ENCODE assay signal across 1 cellular context in the genomic region with DNA sequence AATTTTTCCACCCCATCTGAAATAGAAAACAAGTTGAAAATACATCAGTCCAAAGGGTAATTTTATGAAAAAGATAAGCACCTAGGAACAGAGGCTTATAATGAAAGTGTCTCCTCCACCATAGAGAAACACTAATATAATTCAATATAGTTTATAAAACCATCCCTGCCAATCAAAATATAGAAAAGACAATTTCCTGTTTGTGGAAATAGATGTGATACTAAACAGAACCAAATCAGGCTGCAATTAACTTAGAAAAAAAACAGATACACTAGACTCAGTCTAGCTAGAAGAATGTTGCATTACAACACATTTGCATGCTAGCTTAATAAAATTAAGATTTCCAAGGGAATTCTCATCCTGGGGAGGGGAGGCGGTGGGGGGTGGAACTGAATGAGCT.
TF ChIP-seq lines count a peak whose summit lies in the region.

No MANE protein-coding gene starts in this region.

TF ChIP-seq in GM23338, 12 proteins besides CTCF, POLR2A, EP300 and RAD21 (continued from another document):
- TF ChIP-seq, protein P1, sequence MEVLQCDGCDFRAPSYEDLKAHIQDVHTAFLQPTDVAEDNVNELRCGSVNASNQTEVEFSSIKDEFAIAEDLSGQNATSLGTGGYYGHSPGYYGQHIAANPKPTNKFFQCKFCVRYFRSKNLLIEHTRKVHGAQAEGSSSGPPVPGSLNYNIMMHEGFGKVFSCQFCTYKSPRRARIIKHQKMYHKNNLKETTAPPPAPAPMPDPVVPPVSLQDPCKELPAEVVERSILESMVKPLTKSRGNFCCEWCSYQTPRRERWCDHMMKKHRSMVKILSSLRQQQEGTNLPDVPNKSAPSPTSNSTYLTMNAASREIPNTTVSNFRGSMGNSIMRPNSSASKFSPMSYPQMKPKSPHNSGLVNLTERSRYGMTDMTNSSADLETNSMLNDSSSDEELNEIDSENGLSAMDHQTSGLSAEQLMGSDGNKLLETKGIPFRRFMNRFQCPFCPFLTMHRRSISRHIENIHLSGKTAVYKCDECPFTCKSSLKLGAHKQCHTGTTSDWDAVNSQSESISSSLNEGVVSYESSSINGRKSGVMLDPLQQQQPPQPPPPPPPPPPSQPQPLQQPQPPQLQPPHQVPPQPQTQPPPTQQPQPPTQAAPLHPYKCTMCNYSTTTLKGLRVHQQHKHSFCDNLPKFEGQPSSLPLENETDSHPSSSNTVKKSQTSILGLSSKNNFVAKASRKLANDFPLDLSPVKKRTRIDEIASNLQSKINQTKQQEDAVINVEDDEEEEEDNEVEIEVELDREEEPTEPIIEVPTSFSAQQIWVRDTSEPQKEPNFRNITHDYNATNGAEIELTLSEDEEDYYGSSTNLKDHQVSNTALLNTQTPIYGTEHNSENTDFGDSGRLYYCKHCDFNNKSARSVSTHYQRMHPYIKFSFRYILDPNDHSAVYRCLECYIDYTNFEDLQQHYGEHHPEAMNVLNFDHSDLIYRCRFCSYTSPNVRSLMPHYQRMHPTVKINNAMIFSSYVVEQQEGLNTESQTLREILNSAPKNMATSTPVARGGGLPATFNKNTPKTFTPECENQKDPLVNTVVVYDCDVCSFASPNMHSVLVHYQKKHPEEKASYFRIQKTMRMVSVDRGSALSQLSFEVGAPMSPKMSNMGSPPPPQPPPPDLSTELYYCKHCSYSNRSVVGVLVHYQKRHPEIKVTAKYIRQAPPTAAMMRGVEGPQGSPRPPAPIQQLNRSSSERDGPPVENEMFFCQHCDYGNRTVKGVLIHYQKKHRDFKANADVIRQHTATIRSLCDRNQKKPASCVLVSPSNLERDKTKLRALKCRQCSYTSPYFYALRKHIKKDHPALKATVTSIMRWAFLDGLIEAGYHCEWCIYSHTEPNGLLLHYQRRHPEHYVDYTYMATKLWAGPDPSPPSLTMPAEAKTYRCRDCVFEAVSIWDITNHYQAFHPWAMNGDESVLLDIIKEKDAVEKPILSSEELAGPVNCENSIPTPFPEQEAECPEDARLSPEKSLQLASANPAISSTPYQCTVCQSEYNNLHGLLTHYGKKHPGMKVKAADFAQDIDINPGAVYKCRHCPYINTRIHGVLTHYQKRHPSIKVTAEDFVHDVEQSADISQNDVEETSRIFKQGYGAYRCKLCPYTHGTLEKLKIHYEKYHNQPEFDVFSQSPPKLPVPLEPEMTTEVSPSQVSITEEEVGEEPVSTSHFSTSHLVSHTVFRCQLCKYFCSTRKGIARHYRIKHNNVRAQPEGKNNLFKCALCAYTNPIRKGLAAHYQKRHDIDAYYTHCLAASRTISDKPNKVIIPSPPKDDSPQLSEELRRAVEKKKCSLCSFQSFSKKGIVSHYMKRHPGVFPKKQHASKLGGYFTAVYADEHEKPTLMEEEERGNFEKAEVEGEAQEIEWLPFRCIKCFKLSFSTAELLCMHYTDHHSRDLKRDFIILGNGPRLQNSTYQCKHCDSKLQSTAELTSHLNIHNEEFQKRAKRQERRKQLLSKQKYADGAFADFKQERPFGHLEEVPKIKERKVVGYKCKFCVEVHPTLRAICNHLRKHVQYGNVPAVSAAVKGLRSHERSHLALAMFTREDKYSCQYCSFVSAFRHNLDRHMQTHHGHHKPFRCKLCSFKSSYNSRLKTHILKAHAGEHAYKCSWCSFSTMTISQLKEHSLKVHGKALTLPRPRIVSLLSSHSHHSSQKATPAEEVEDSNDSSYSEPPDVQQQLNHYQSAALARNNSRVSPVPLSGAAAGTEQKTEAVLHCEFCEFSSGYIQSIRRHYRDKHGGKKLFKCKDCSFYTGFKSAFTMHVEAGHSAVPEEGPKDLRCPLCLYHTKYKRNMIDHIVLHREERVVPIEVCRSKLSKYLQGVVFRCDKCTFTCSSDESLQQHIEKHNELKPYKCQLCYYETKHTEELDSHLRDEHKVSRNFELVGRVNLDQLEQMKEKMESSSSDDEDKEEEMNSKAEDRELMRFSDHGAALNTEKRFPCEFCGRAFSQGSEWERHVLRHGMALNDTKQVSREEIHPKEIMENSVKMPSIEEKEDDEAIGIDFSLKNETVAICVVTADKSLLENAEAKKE (CRISPR knock-in tag; IDR thresholded peaks at IDR 0.05), result no peak
- TF ChIP-seq ZNF114 (CRISPR knock-in tag; IDR thresholded peaks at IDR 0.05) (no peak), EZH2phosphoT487 (IDR thresholded peaks at IDR 0.05; ENCODE audit: unreplicated experiment) (no peak), ZNF331 (CRISPR knock-in tag; IDR thresholded peaks at IDR 0.05; ENCODE audit: low read depth) (no peak), CREB1 (CRISPR knock-in tag; IDR thresholded peaks at IDR 0.05; ENCODE audit: low read depth) (no peak)
